In the genomic region with DNA sequence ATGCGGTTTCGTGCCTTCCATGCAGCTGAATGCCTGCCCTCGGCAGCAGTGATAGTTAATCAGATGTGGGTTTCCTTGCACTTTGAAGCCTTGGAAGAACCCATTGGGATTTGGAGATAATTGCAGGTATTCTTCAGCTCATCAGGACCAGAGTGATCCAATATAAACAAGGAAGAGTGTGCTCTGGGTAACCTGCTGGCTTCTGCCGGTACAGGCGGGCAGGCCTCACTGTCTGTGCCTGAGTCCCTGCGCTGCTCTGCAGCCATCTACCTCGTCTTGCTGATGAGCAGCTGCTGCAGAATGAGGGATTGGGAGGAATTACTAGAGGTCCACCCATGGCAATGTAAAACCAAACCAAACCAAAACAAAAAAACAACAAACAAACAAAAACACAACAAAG, we compare ENCODE assay signal across 24 cellular contexts.
"Had no signal": no experiment of that assay in that cellular context is flagged by ENCODE, and none has a peak within 500 bp of the region (broad histone marks: within the 10 kb centered on the region; RNA-seq: fewer than 3 reads in every experiment).

No MANE protein-coding gene starts in this region.

- H3K36me3 ChIP-seq: Peyer's patch, SJCRH30 had no signal

- H3K9ac ChIP-seq: KMS-11 had no signal

- H3K9me3 ChIP-seq: Peyer's patch had no signal

- FAIRE-seq: K562 had no signal

- H3K36me3 Mint-ChIP-seq: IgD-negative memory B cell had no signal

- H3K4me1 Mint-ChIP-seq: IgD-negative memory B cell had no signal

- H2AFZ ChIP-seq: PC-9 had no signal

- H3K27me3 ChIP-seq: Peyer's patch had no signal

- DNase-seq: Kasumi-1; MM.1S; NCI-H1092 treated with DMSO at 0.1 percent for 48 hours; NCI-H1436; NCI-H1694; NCI-H187 treated with DMSO at 0.1 percent for 48 hours; NCI-H2029 treated with DMSO at 0.1 percent for 48 hours; NCI-H2171 treated with DMSO at 0.1 percent for 48 hours; NCI-H345; NCI-H446 treated with DMSO at 0.1 percent for 48 hours; NCI-H510A treated with DMSO at 0.1 percent for 48 hours; NCI-H526; NCI-H748 treated with DMSO at 0.1 percent for 48 hours; NK-92 treated with Interleukin-12 subunit alpha and Interleukin-12 subunit beta, amount 100 ng/mL, for 24 hours; OCI-M1; PC-9; Peyer's patch; SHP77 treated with DMSO at 0.1 percent for 48 hours; SJCRH30 had no signal

- H3K4me3 Mint-ChIP-seq: IgD-negative memory B cell had no signal

- H3K9me3 Mint-ChIP-seq: IgD-negative memory B cell had no signal

- ATAC-seq: K562, Right ventricle myocardium inferior, SK-N-SH treated with all-trans-retinoic acid at 6 μM for 48 hours had no signal

- H3K4me2 ChIP-seq: KMS-11, PC-9 had no signal

- H3K4me3 ChIP-seq: K562, PC-9, Peyer's patch, SJCRH30 had no signal

- H3K27ac ChIP-seq: KMS-11, PC-9, Peyer's patch, SJCRH30 had no signal
